ENCODE assay signal across 14 cellular contexts in genomic region chr5:518721-519120, GRCh38. TPM values are rescaled to one million over a fixed set of nuclear protein-coding genes. Genes with fewer than 3 reads are reported as not detected.
DNase-seq lines count a peak whose midpoint lies in the region; ATAC-seq, FAIRE-seq and TF ChIP-seq lines count a peak whose summit lies in the region.
"Had no signal": no experiment of that assay in that cellular context is flagged by ENCODE, and none has a peak within 500 bp of the region (broad histone marks: within the 10 kb centered on the region; RNA-seq: fewer than 3 reads in every experiment).

No MANE protein-coding gene starts in this region.

- no peak for TF ChIP-seq POLR2A in NB4 (IDR thresholded peaks at IDR 0.05; ENCODE audit: extremely low read depth, insufficient read length)

- FAIRE-seq in small intestine (lab: Jason Lieb, UNC) (no peak), frontal cortex (lab: Jason Lieb, UNC) (no peak)

- H3K36me3 ChIP-seq in HEK293 (ENCODE audit: control insufficient read depth in 2 of 2, insufficient read depth in 1 of 2, low read length in 2 of 2) (no peaks in the 10 kb centered on the region), small intestine (ENCODE audit: control insufficient read depth in 2 of 2, insufficient read depth in 2 of 2, low read length in 2 of 2) (no peaks in the 10 kb centered on the region)

- no peak for TF ChIP-seq CTCF in HEK293 (tag by site-specific recombination; IDR thresholded peaks at IDR 0.05)
- TF ChIP-seq CTCF in NB4 (IDR thresholded peaks at IDR 0.05; ENCODE audit: low read depth, low read length) = no peak
- no peak for TF ChIP-seq CTCF in dorsolateral prefrontal cortex (IDR thresholded peaks at IDR 0.05 in 54 of 56, conservative IDR thresholded peaks at IDR 0.05 in 2 of 56; ENCODE audit: low read depth in 1 of 56, partially characterized antibody in 56 of 56)

- no peak overlapping the region for H3K4me3 ChIP-seq in HEK293 (ENCODE audit: low read depth, low read length)
- no peak overlapping the region for H3K4me3 ChIP-seq in NB4 (ENCODE audit: low read depth, low read length)
- H3K4me3 ChIP-seq in small intestine (ENCODE audit: low read depth in 1 of 2, low read length in 2 of 2) = peak overlapping the region in 1 of 2 donors; percentile 26
- no peak overlapping the region for H3K4me3 ChIP-seq in dorsolateral prefrontal cortex

- H3K9me3 ChIP-seq in HEK293 (ENCODE audit: control insufficient read depth, insufficient read depth, low read depth, low read length) = no peaks in the 10 kb centered on the region
- no peaks in the 10 kb centered on the region for H3K9me3 ChIP-seq in small intestine (ENCODE audit: control insufficient read depth, low read depth)

- peak; percentile 46 for DNase-seq in NB4 (ENCODE audit: low read depth)
- DNase-seq in small intestine = peak; percentile 98
- no peak for DNase-seq in frontal cortex (ENCODE audit: low spot score in 2 of 2)
- no peak for DNase-seq in dorsolateral prefrontal cortex
- DNase-seq: COR-L47, H9, KBM-7, NCI-H1092 treated with DMSO at 0.1 percent for 48 hours, NCI-H2081 treated with DMSO at 0.1 percent for 48 hours, NCI-H2227 treated with DMSO at 0.1 percent for 48 hours, NCI-H524 had no signal

- intact Hi-C loops in dorsolateral prefrontal cortex (cut with DNase I) = no loop called here

- CTCF ChIA-PET in HEK293 (lab: Yijun Ruan, JAX) = no interaction called here

- ATAC-seq in esophagus mucosa (peak; percentile 53), HG03520 (IDR thresholded peaks at IDR 0.05; ENCODE audit: unreplicated experiment) (no peak)

- POLR2A ChIA-PET in HEK293 (lab: Yijun Ruan, JAX) = no interaction called here

- H3K4me1 ChIP-seq in HEK293 (ENCODE audit: control insufficient read depth, insufficient read depth, low read length) = no peaks in the 10 kb centered on the region
- peaks cover 3 to 6% of the 10 kb centered on the region in 2 donors for H3K4me1 ChIP-seq in small intestine (ENCODE audit: control insufficient read depth in 2 of 2, insufficient read depth in 1 of 2, low read depth in 1 of 2, low read length in 1 of 2)

- 11 to 59% (median 19%) methylated on average over 9 to 10 of the region's 10 CpGs for WGBS in small intestine, 3 donors

- peaks cover 0 to 11% of the 10 kb centered on the region in 2 donors for H3K27me3 ChIP-seq in small intestine (ENCODE audit: control insufficient read depth in 2 of 2, insufficient read depth in 2 of 2, low read length in 2 of 2)
- peaks cover 0 to 91% (median 62%) of the 10 kb centered on the region in 45 donors for H3K27me3 ChIP-seq in dorsolateral prefrontal cortex

- H3K27ac ChIP-seq in HEK293 (ENCODE audit: extremely low read depth, low read depth, low read length) (no peak overlapping the region), small intestine (ENCODE audit: low read depth in 1 of 2, low read length in 1 of 2) (peak overlapping the region; percentile 77 to 98), dorsolateral prefrontal cortex (no peak overlapping the region)

TF ChIP-seq in HEK293, 187 proteins besides CTCF, POLR2A, EP300 and RAD21 (continues in another document):
- TF ChIP-seq GLIS2 (tag by site-specific recombination; IDR thresholded peaks at IDR 0.05) (peak; percentile 42), GLIS1 (tag by site-specific recombination; IDR thresholded peaks at IDR 0.05) (peak; percentile 83), ZNF488 (tag by site-specific recombination; IDR thresholded peaks at IDR 0.05) (no peak), ZIC2 (tag by site-specific recombination; IDR thresholded peaks at IDR 0.05) (peak; percentile 91), ZBTB20 (tag by site-specific recombination; IDR thresholded peaks at IDR 0.05) (no peak), ZNF18 (tag by site-specific recombination; IDR thresholded peaks at IDR 0.05) (no peak), PRDM10 (tag by site-specific recombination; IDR thresholded peaks at IDR 0.05) (0 out of 2 replicates have a peak, but pooled peaks have one; percentile 18), ZNF654 (tag by site-specific recombination; IDR thresholded peaks at IDR 0.05; ENCODE audit: low read depth) (no peak), EGR2 (tag by site-specific recombination; IDR thresholded peaks at IDR 0.05; ENCODE audit: low read depth) (peak; percentile 29; the same call in 1 of the 2 replicates), ZFHX2 (tag by site-specific recombination; conservative IDR thresholded peaks at IDR 0.05) (peak; percentile 56), ZNF398 (tag by site-specific recombination; IDR thresholded peaks at IDR 0.05) (peak; percentile 54)

RNA-seq across cellular contexts. Expression of gene SLC9A3, which starts 5.5 kb away (rescaled TPM):
- total RNA-seq in esophagus mucosa = 1.6 TPM
- polyA plus RNA-seq in small intestine = 10 to 100 TPM; 24.1 to 51.7 (median 48.9) TPM
- total RNA-seq in frontal cortex = 1.2 TPM
- 1 to 10 TPM in 101 of 120 experiments, under 1 TPM in 19; 0.63 to 2.5 (median 1.4) TPM for total RNA-seq in dorsolateral prefrontal cortex

Comparison
In these comparisons a context has a peak if more than half of its experiments do, and no peak if none do; other contexts are left out.
1. H3K27ac ChIP-seq: peak in small intestine (2 of 2); none in HEK293 (single experiment) and dorsolateral prefrontal cortex (0 of 59).
2. DNase-seq: peak in NB4 (single experiment) and small intestine (single experiment); none in frontal cortex (0 of 2) and dorsolateral prefrontal cortex (0 of 10).